1 cellular context compared by ENCODE assay signal in the genomic region with DNA sequence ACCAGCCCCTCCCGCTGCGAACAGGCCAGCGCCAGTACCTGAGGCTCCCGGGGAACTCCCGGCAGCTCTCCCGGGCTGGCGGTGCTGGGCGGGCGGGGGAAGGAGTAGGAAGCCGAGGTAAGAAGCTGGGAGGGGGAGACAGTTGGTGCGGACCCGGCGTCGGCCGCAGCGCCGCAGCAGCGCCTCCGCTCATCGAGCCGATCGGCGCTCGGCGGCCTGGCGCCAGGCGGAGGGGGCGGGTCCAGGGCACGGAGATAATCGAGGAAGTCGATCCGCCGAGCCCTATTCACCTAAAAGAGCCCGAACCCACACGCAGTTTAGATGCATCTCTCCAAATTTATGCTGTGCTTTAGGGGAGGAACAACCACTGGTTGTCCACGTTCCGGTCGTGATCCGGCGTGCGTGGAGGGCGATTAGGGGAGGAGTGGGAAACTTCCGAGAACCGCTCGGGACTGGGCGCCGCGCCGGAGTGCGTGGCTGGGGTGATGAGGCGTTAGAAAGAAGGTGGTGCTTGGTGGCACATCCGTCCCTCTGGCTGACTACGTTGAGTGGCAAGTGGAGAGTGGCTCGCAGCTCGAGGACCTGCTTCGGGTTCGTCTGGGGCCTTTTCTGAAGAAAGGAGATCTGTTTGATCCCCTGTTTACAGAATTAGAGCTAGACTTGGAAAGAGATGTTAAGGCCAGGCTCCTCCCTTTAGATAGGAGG.
A peak's percentile ranks its signal among the peaks of the same experiment; 100 is the strongest.
TF ChIP-seq lines count a peak whose summit lies in the region.

A gene with protein sequence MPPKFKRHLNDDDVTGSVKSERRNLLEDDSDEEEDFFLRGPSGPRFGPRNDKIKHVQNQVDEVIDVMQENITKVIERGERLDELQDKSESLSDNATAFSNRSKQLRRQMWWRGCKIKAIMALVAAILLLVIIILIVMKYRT (minus strand): TSS at position 194 of the 705 bp plus-strand sequence. CDS start 3,651 bp downstream, outside the sequence.

TF ChIP-seq in A549, 52 proteins besides CTCF, POLR2A, EP300 and RAD21 (continued from another document):
- TF ChIP-seq, protein P1, sequence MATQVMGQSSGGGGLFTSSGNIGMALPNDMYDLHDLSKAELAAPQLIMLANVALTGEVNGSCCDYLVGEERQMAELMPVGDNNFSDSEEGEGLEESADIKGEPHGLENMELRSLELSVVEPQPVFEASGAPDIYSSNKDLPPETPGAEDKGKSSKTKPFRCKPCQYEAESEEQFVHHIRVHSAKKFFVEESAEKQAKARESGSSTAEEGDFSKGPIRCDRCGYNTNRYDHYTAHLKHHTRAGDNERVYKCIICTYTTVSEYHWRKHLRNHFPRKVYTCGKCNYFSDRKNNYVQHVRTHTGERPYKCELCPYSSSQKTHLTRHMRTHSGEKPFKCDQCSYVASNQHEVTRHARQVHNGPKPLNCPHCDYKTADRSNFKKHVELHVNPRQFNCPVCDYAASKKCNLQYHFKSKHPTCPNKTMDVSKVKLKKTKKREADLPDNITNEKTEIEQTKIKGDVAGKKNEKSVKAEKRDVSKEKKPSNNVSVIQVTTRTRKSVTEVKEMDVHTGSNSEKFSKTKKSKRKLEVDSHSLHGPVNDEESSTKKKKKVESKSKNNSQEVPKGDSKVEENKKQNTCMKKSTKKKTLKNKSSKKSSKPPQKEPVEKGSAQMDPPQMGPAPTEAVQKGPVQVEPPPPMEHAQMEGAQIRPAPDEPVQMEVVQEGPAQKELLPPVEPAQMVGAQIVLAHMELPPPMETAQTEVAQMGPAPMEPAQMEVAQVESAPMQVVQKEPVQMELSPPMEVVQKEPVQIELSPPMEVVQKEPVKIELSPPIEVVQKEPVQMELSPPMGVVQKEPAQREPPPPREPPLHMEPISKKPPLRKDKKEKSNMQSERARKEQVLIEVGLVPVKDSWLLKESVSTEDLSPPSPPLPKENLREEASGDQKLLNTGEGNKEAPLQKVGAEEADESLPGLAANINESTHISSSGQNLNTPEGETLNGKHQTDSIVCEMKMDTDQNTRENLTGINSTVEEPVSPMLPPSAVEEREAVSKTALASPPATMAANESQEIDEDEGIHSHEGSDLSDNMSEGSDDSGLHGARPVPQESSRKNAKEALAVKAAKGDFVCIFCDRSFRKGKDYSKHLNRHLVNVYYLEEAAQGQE (IDR thresholded peaks at IDR 0.05) = no peak
- TF ChIP-seq, protein P2, sequence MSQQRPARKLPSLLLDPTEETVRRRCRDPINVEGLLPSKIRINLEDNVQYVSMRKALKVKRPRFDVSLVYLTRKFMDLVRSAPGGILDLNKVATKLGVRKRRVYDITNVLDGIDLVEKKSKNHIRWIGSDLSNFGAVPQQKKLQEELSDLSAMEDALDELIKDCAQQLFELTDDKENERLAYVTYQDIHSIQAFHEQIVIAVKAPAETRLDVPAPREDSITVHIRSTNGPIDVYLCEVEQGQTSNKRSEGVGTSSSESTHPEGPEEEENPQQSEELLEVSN (IDR thresholded peaks at IDR 0.05; ENCODE audit: borderline replicate concordance, low read depth) = peak; percentile 60; the same call in 1 of the 2 replicates
- TF ChIP-seq MYC (IDR thresholded peaks at IDR 0.05; ENCODE audit: borderline replicate concordance, low read length) (no peak), TFCP2L1 (CRISPR knock-in tag; IDR thresholded peaks at IDR 0.05) (no peak), CBX2 (IDR thresholded peaks at IDR 0.05; ENCODE audit: borderline replicate concordance, low read depth) (no peak), MAZ (IDR thresholded peaks at IDR 0.05; ENCODE audit: borderline replicate concordance, low read depth, low read length) (peak; percentile 58; the same call in 1 of the 2 replicates), CBX8 (IDR thresholded peaks at IDR 0.05) (no peak), HEYL (CRISPR knock-in tag; IDR thresholded peaks at IDR 0.05) (no peak), POLR2AphosphoS2 (conservative IDR thresholded peaks at IDR 0.05; ENCODE audit: low read length) (no peak), CHD4 (IDR thresholded peaks at IDR 0.05; ENCODE audit: borderline replicate concordance) (no peak), HOXB5 (CRISPR knock-in tag; IDR thresholded peaks at IDR 0.05) (no peak), FOSL2 (IDR thresholded peaks at IDR 0.05) (no peak), FOSL2 (CRISPR knock-in tag; IDR thresholded peaks at IDR 0.05) (no peak)
- TF ChIP-seq, protein P3, sequence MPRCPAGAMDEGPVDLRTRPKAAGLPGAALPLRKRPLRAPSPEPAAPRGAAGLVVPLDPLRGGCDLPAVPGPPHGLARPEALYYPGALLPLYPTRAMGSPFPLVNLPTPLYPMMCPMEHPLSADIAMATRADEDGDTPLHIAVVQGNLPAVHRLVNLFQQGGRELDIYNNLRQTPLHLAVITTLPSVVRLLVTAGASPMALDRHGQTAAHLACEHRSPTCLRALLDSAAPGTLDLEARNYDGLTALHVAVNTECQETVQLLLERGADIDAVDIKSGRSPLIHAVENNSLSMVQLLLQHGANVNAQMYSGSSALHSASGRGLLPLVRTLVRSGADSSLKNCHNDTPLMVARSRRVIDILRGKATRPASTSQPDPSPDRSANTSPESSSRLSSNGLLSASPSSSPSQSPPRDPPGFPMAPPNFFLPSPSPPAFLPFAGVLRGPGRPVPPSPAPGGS (IDR thresholded peaks at IDR 0.05) = peak; percentile 87; the same call in 2 of the 3 replicates
- TF ChIP-seq, protein P4, sequence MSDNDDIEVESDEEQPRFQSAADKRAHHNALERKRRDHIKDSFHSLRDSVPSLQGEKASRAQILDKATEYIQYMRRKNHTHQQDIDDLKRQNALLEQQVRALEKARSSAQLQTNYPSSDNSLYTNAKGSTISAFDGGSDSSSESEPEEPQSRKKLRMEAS (IDR thresholded peaks at IDR 0.05) = peak; percentile 79
TF ChIP-seq in A549: peak in this region for 6.
